ENCODE assay signal across 24 cellular contexts in genomic region chr1:228544921-228545591, GRCh38.
"Had no signal": no experiment of that assay in that cellular context is flagged by ENCODE, and none has a peak within 500 bp of the region (broad histone marks: within the 10 kb centered on the region; RNA-seq: fewer than 3 reads in every experiment).

No MANE protein-coding gene starts in this region.

- H3K4me1 ChIP-seq: esophagus squamous epithelium, upper lobe of left lung had no signal

- H3K36me3 ChIP-seq: esophagus squamous epithelium, left ventricle myocardium inferior, upper lobe of left lung had no signal

- DNase-seq: activated CD4-positive, alpha-beta T cell treated with anti-CD3 and anti-CD28 coated beads for 1 hour; activated CD4-positive, alpha-beta T cell treated with anti-CD3 and anti-CD28 coated beads, Interleukin-2, amount 10 ng/mL, durations not matched to agents 7 days and 5 days; activated CD8-positive, alpha-beta T cell treated with anti-CD3 and anti-CD28 coated beads for 36 hours; activated gamma-delta T cell treated with Interleukin-2 at 50 U/mL for 16 hours; activated naive CD4-positive, alpha-beta T cell treated with anti-CD3 and anti-CD28 coated beads, Interleukin-2, amount 50 U/mL, for 16 hours; activated T-cell treated with anti-CD3 and anti-CD28 coated beads, Interleukin-2, amount 50 U/mL, for 4 hours; amniotic stem cell; central memory CD4-positive, alpha-beta T cell; dermis blood vessel endothelial cell; effector CD4-positive, alpha-beta T cell; esophagus squamous epithelium; foreskin melanocyte; left ventricle myocardium inferior; mesendoderm; natural killer cell; right cardiac atrium; stimulated activated CD4-positive, alpha-beta T cell treated with anti-CD3 and anti-CD28 coated beads, Interleukin-12 subunit alpha, Interleukin-12 subunit beta, amount 100 ng/mL, for 4 hours; stimulated activated CD4-positive, alpha-beta T cell treated with anti-CD3 and anti-CD28 coated beads, Interleukin-4, amount 100 ng/mL, for 24 hours; T-helper 2 cell had no signal

- H3K27ac ChIP-seq: esophagus squamous epithelium, left ventricle myocardium inferior, upper lobe of left lung had no signal

- H3K27me3 ChIP-seq: upper lobe of left lung had no signal

- H3K4me3 ChIP-seq: esophagus squamous epithelium, left ventricle myocardium inferior, lung, upper lobe of left lung had no signal

- H3K9me3 ChIP-seq: esophagus squamous epithelium, left ventricle myocardium inferior, upper lobe of left lung had no signal

- FAIRE-seq: islet of Langerhans had no signal

- ATAC-seq: activated CD8-positive, alpha-beta T cell treated with anti-CD3 and anti-CD28 coated beads for 36 hours; activated T-cell treated with anti-CD3 and anti-CD28 coated beads, Interleukin-2, amount 50 U/mL, for 4 hours; activated T-helper 17 cell treated with anti-CD3 and anti-CD28 coated beads, Interleukin-2, amount 50 U/mL, for 72 hours; natural killer cell; right cardiac atrium; stimulated activated effector memory CD8-positive, alpha-beta T cell treated with anti-CD3 and anti-CD28 coated beads, Interleukin-12 subunit alpha, Interleukin-12 subunit beta, amount 100 ng/mL, for 72 hours had no signal
